Comparison of ENCODE assay signal across 8 cellular contexts in the genomic region with DNA sequence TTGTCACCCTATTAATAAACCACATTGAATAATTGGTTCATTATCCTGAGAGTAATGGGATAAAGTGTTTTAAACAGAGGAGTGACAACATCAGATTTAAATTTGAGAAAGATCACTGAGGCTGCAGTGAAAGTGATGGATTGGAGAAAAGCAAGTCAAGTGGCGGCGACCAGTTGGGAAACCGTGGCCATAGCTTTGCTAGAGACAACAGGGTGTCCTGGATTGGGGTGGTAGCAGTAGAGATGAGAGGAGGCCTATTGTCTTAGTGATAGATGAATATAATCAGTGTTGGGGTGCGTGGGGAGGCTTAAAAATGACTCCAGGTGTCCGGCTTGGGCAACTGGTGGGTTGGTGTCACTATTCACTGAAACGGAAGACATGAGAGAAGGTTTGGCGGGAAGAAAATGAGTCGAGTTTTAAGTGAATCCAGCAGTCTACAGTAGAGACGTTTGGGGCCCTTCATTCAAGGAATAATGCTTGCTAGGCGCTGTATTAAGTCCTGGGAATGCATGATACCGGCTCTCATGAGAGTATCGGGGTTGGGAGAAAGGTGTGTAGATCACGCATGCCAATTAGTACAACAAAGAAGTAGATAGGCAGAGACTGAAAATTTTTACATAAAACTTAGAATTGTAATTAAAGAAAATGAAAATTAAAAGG. TPM values are rescaled to one million over a fixed set of nuclear protein-coding genes. Genes with fewer than 3 reads are reported as not detected.
DNase-seq lines count a peak whose midpoint lies in the region; ATAC-seq and TF ChIP-seq lines count a peak whose summit lies in the region.

No MANE protein-coding gene starts in this region.

- H3K4ac ChIP-seq in mesenchymal stem cell (ENCODE audit: low read depth in 1 of 2, low read length in 2 of 2), result no peak overlapping the region

- H2BK12ac ChIP-seq in mesenchymal stem cell (ENCODE audit: low read length in 2 of 2), result no peak overlapping the region

- H3K9me3 ChIP-seq in mesenchymal stem cell (ENCODE audit: control insufficient read depth, low read length), result no peaks in the 10 kb centered on the region

- no peak overlapping the region for H2AK5ac ChIP-seq in mesenchymal stem cell (ENCODE audit: low read length, severe bottlenecking)

- H3K79me1 ChIP-seq in mesenchymal stem cell (replicated peaks; ENCODE audit: low read length, poor library complexity, severe bottlenecking), result peaks cover 8% of the 10 kb centered on the region

- CTCF ChIA-PET in BJ (lab: Yijun Ruan, JAX), result interaction anchor here (0.9 to 1.5 kb wide), 2 partner anchors 28 to 113 kb away, joined by 3 to 4 read pairs; no protein-coding TSS in a partner anchor

- no peak overlapping the region for H3K27ac ChIP-seq in mesenchymal stem cell (ENCODE audit: low read length, poor library complexity, severe bottlenecking)

- H3K27me3 Mint-ChIP-seq in brain, result peaks cover 6% of the 10 kb centered on the region

- no peak overlapping the region for H3K14ac ChIP-seq in mesenchymal stem cell (ENCODE audit: low read length in 2 of 2)

- POLR2A ChIA-PET in BJ (lab: Charles Lee), result no interaction called here

- no peak for TF ChIP-seq CTCF in BJ (IDR thresholded peaks at IDR 0.05; ENCODE audit: insufficient read depth, low read depth, low read length)
- no peak for TF ChIP-seq CTCF in brain (conservative IDR thresholded peaks at IDR 0.05)

- no peak overlapping the region for H4K8ac ChIP-seq in mesenchymal stem cell (ENCODE audit: low read length)

- DNase-seq in BJ (ENCODE audit: low read depth) (no peak), KBM-7 (peak; percentile 28), mesenchymal stem cell (peak; percentile 14), cerebellum (ENCODE audit: low spot score) (no peak), NOMO-1 treated with dmso at 0.1 percent for 144 hours (lab: John Stamatoyannopoulos, UW; ENCODE audit: unreplicated experiment) (no peak)

- H3K27me3 ChIP-seq in BJ (ENCODE audit: control insufficient read depth, insufficient read depth, low read length) (no peaks in the 10 kb centered on the region), mesenchymal stem cell (ENCODE audit: control insufficient read depth in 1 of 2, insufficient read depth in 1 of 2, low read length in 2 of 2) (no peaks in the 10 kb centered on the region)

- 33% methylated on average over 12 of the region's 13 CpGs for WGBS in mesenchymal stem cell

- H3K4me1 ChIP-seq in mesenchymal stem cell (ENCODE audit: control insufficient read depth, insufficient read depth, low read depth, low read length), result peaks cover 8% of the 10 kb centered on the region

- no peak overlapping the region for H2BK5ac ChIP-seq in mesenchymal stem cell (ENCODE audit: low read depth, low read length, poor library complexity, severe bottlenecking)

- H3K18ac ChIP-seq in mesenchymal stem cell (ENCODE audit: low read depth in 1 of 2, low read length in 2 of 2), result no peak overlapping the region

- no peak overlapping the region for H2BK15ac ChIP-seq in mesenchymal stem cell (ENCODE audit: low read depth, poor library complexity, severe bottlenecking)

- H2BK120ac ChIP-seq in mesenchymal stem cell (ENCODE audit: low read depth, low read length), result no peak overlapping the region

- H3K9me3 Mint-ChIP-seq in brain, result no peaks in the 10 kb centered on the region

- H3K4me1 Mint-ChIP-seq in brain, result peaks cover 28% of the 10 kb centered on the region

- in situ Hi-C loops in KBM-7 (cut with MboI; ENCODE audit: low pct_unique_long_range_greater_than_20kb, low sequenced_read_pairs), result no loop called here

- H2AFZ ChIP-seq in mesenchymal stem cell (ENCODE audit: low read depth, low read length), result no peak overlapping the region

- H4K91ac ChIP-seq in mesenchymal stem cell (ENCODE audit: low read length), result no peak overlapping the region

- H3K4me3 Mint-ChIP-seq in brain, result peak overlapping the region; percentile 88 to 99 (median 93)

- H3K23ac ChIP-seq in mesenchymal stem cell (ENCODE audit: low read length in 2 of 2), result no peak overlapping the region

- H3K9ac ChIP-seq in mesenchymal stem cell (ENCODE audit: low read length), result peak overlapping the region; percentile 93

- peak overlapping the region; percentile 86 for H3K4me2 ChIP-seq in mesenchymal stem cell (ENCODE audit: low read length, poor library complexity, severe bottlenecking)

- H3K36me3 ChIP-seq in BJ (ENCODE audit: control insufficient read depth, insufficient read depth, low read length) (peaks cover 3% of the 10 kb centered on the region; the same call in 1 of the 2 replicates), mesenchymal stem cell (ENCODE audit: control insufficient read depth in 1 of 2, insufficient read depth in 2 of 2, low read depth in 1 of 2, low read length in 2 of 2) (peaks cover 9 to 27% of the 10 kb centered on the region in 2 experiments)

- peaks cover 32% of the 10 kb centered on the region for H3K36me3 Mint-ChIP-seq in brain

- H3K27ac Mint-ChIP-seq in brain, result peak overlapping the region; percentile 75 to 88 (median 82)

- peak overlapping the region; percentile 66 for H3K4me3 ChIP-seq in BJ (ENCODE audit: low read depth, low read length)
- H3K4me3 ChIP-seq in mesenchymal stem cell (ENCODE audit: insufficient read depth in 1 of 2, low read depth in 1 of 2, low read length in 2 of 2), result peak overlapping the region in 1 of 2 experiments; percentile 92

- no peak for ATAC-seq in HG02970 (IDR thresholded peaks at IDR 0.05; ENCODE audit: low FRiP score, unreplicated experiment)
- no peak for ATAC-seq in HG02840 (IDR thresholded peaks at IDR 0.05; ENCODE audit: low FRiP score, unreplicated experiment)

RNA-seq across cellular contexts. Expression of gene NEK4, which starts 0.8 kb away (rescaled TPM):
- polyA plus RNA-seq in BJ (2011; rRNA removed), result 10.0 and 14.5 TPM in 2 replicates
- polyA minus RNA-seq in BJ (2011; rRNA and poly(A)+ RNA removed), result 8.9 and 10.0 TPM in 2 replicates
- polyA plus RNA-seq in brain (ENCODE audit: insufficient read depth, low read depth, low replicate concordance), result 4.6 TPM
- polyA plus RNA-seq in mesenchymal stem cell (2013, experiment 1 of 2), result 6.9 TPM
- 6.8 TPM for polyA plus RNA-seq in mesenchymal stem cell (2013, experiment 2 of 2)
- total RNA-seq in cerebellum, result 45.5 TPM

RNA-seq across cellular contexts. Expression of gene ITIH1, which starts 7.5 kb away (rescaled TPM):
- polyA plus RNA-seq in BJ (2011; rRNA removed) (not detected in 2 replicates), brain (ENCODE audit: insufficient read depth, low read depth, low replicate concordance) (not detected)
- not detected in 2 replicates for polyA minus RNA-seq in BJ (2011; rRNA and poly(A)+ RNA removed)
- polyA plus RNA-seq in mesenchymal stem cell (2013, experiment 1 of 2), result 0.07 TPM
- not detected for polyA plus RNA-seq in mesenchymal stem cell (2013, experiment 2 of 2)
- 0.18 TPM for total RNA-seq in cerebellum

RNA-seq across cellular contexts. Expression of gene ITIH3, which starts 24.7 kb away (rescaled TPM):
- polyA plus RNA-seq in BJ (2011; rRNA removed) (1.3 and 1.7 TPM in 2 replicates), brain (ENCODE audit: insufficient read depth, low read depth, low replicate concordance) (0.54 TPM)
- 0.51 and 2.1 TPM in 2 replicates for polyA minus RNA-seq in BJ (2011; rRNA and poly(A)+ RNA removed)
- 0.06 TPM for polyA plus RNA-seq in mesenchymal stem cell (2013, experiment 1 of 2)
- polyA plus RNA-seq in mesenchymal stem cell (2013, experiment 2 of 2), result 0.12 TPM
- total RNA-seq in cerebellum, result 0.45 TPM

Comparison
In these comparisons a context has a peak if more than half of its experiments do, and no peak if none do; other contexts are left out.
1. DNase-seq: peak in KBM-7 (single experiment) and mesenchymal stem cell (single experiment); none in BJ (single experiment), cerebellum (single experiment) and NOMO-1 treated with dmso at 0.1 percent for 144 hours (single experiment).